Comparison of ENCODE assay signal across 25 cellular contexts in the genomic region with DNA sequence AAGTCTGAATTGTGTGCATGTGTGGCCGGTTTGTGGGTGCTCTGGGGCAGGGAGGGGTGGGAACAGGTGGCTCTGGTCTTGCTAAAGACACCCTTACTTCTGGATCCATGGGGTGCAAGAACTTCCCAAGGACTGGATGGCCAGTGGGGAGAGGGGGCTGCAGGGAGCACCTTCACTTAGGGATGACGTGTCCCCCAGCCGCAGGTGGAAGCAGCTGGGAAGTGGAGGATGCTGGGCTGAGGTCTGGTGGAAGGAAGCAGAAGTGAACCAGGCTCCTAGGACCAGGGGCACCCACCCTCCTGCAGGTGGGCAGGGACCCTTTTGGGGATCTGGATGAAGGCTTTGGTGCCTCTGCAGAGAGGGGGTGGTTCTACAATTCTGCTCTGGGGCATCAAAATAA. TPM values are rescaled to one million over a fixed set of nuclear protein-coding genes. Genes with fewer than 3 reads are reported as not detected.
"Had no signal": no experiment of that assay in that cellular context is flagged by ENCODE, and none has a peak within 500 bp of the region (broad histone marks: within the 10 kb centered on the region; RNA-seq: fewer than 3 reads in every experiment).

No MANE protein-coding gene starts in this region.

- H3K79me2 ChIP-seq: parathyroid adenoma had no signal

- ATAC-seq: natural killer cell; psoas muscle; right cardiac atrium; right lobe of liver; stimulated activated effector memory CD8-positive, alpha-beta T cell treated with anti-CD3 and anti-CD28 coated beads, Interleukin-12 subunit alpha, Interleukin-12 subunit beta, amount 100 ng/mL, for 72 hours; stimulated activated naive B cell treated with anti-CD40 and anti-IgM and Interleukin-4, amounts not matched to agents 10 μg/mL and 1 μg/mL and 100 μg/mL, for 72 hours had no signal

- H3K36me3 ChIP-seq: neural progenitor cell, ovary, right lobe of liver, sigmoid colon, thoracic aorta, thyroid gland, vagina had no signal

- H3K9me3 ChIP-seq: ovary, psoas muscle, right lobe of liver, sigmoid colon, stomach, thoracic aorta, thyroid gland, tibial nerve, upper lobe of left lung, vagina had no signal

- H3K4me3 ChIP-seq: neural progenitor cell, ovary, psoas muscle, right lobe of liver, sigmoid colon, stomach, thoracic aorta, thyroid gland, tibial nerve, upper lobe of left lung, vagina had no signal

- H3K9ac ChIP-seq: neural progenitor cell, parathyroid adenoma had no signal

- DNase-seq: natural killer cell; occipital lobe; ovary; psoas muscle; sigmoid colon; small intestine; stimulated activated CD4-positive, alpha-beta T cell treated with anti-CD3 and anti-CD28 coated beads, Interleukin-15, amount 100 ng/mL, for 24 hours; stimulated activated CD4-positive, alpha-beta T cell treated with anti-CD3 and anti-CD28 coated beads, Interleukin-2, amount 100 ng/mL, for 24 hours; stimulated activated CD4-positive, alpha-beta T cell treated with anti-CD3 and anti-CD28 coated beads, Interleukin-2, amount 100 ng/mL, for 48 hours; stimulated activated CD4-positive, alpha-beta T cell treated with anti-CD3 and anti-CD28 coated beads, Interleukin-4, amount 100 ng/mL, for 24 hours; stimulated activated naive B cell treated with anti-CD40 and anti-IgM and Interleukin-4, amounts not matched to agents 10 μg/mL and 1 μg/mL and 100 μg/mL, for 72 hours; stimulated activated naive CD4-positive, alpha-beta T cell treated with Interleukin-2 at 50 U/mL for 16 hours; stomach; thyroid gland; trophoblast cell; upper lobe of left lung had no signal

- H3K27me3 ChIP-seq: ovary, right lobe of liver, sigmoid colon, stomach, thyroid gland, tibial nerve, upper lobe of left lung, vagina had no signal

- H3K4me1 ChIP-seq: parathyroid adenoma, right lobe of liver, thyroid gland, vagina had no signal

- H2AFZ ChIP-seq: neural progenitor cell, parathyroid adenoma had no signal

- H3K27ac ChIP-seq: neural progenitor cell, ovary, parathyroid adenoma, psoas muscle, right lobe of liver, sigmoid colon, stomach, thoracic aorta, thyroid gland, tibial nerve, upper lobe of left lung, vagina had no signal

- H3K4me2 ChIP-seq: neural progenitor cell had no signal

RNA-seq across cellular contexts. Expression of a gene that starts 35.4 kb away (rescaled TPM):
- total RNA-seq: osteoblast had no signal
